Comparison of ENCODE assay signal across 39 cellular contexts in genomic region chr3:128508852-128509251, GRCh38. TPM values are rescaled to one million over a fixed set of nuclear protein-coding genes. Genes with fewer than 3 reads are reported as not detected.
"Had no signal": no experiment of that assay in that cellular context is flagged by ENCODE, and none has a peak within 500 bp of the region (broad histone marks: within the 10 kb centered on the region; RNA-seq: fewer than 3 reads in every experiment).

No MANE protein-coding gene starts in this region.

- ATAC-seq: activated T-helper 17 cell treated with anti-CD3 and anti-CD28 coated beads, Interleukin-2, amount 50 U/mL, for 72 hours; PC-3 had no signal

- H3K9ac ChIP-seq: KMS-11 had no signal

- H3K27ac Mint-ChIP-seq: activated B cell treated with CpG ODN at 0.5 μM for 24 hours; activated CD4-positive, alpha-beta memory T cell treated with anti-CD3 and anti-CD28 coated beads for 36 hours; activated naive CD8-positive, alpha-beta T cell treated with anti-CD3 and anti-CD28 coated beads for 36 hours; activated T-helper 17 cell treated with anti-CD3 and anti-CD28 coated beads, Interleukin-2, amount 50 U/mL, for 72 hours had no signal

- H3K4me3 Mint-ChIP-seq: activated B cell treated with CpG ODN at 0.5 μM for 24 hours; activated CD4-positive, alpha-beta memory T cell treated with anti-CD3 and anti-CD28 coated beads for 36 hours; activated naive CD8-positive, alpha-beta T cell treated with anti-CD3 and anti-CD28 coated beads for 36 hours; activated T-helper 17 cell treated with anti-CD3 and anti-CD28 coated beads, Interleukin-2, amount 50 U/mL, for 72 hours; central memory CD8-positive, alpha-beta T cell had no signal

- DNase-seq: activated B cell treated with CpG ODN at 0.5 μM for 24 hours; activated CD4-positive, alpha-beta memory T cell treated with anti-CD3 and anti-CD28 coated beads for 36 hours; activated CD4-positive, alpha-beta T cell treated with anti-CD3 and anti-CD28 coated beads for 4 hours; activated CD4-positive, alpha-beta T cell treated with anti-CD3 and anti-CD28 coated beads, Interleukin-2, amount 50 U/mL, for 1 hour; activated CD4-positive, CD25-positive, alpha-beta regulatory T cell treated with anti-CD3 and anti-CD28 coated beads, Interleukin-2, amount 50 U/mL, for 72 hours; activated CD8-positive, alpha-beta memory T cell treated with anti-CD3 and anti-CD28 coated beads, Interleukin-2, amount 50 U/mL, for 4 hours; activated effector memory CD4-positive, alpha-beta T cell treated with anti-CD3 and anti-CD28 coated beads, Interleukin-2, amount 50 U/mL, for 16 hours; activated naive CD4-positive, alpha-beta T cell; activated naive CD4-positive, alpha-beta T cell treated with anti-CD3 and anti-CD28 coated beads, Interleukin-2, amount 50 U/mL, for 16 hours; activated naive CD8-positive, alpha-beta T cell treated with anti-CD3 and anti-CD28 coated beads for 36 hours; activated T-cell treated with anti-CD3 and anti-CD28 coated beads for 4 hours; activated T-cell treated with anti-CD3 and anti-CD28 coated beads, Interleukin-2, amount 50 U/mL, for 48 hours; amniotic stem cell; aorta; brain microvascular endothelial cell; MM.1S; MV-4-11; NCI-H1092; NCI-H1436 treated with DMSO at 0.1 percent for 48 hours; NCI-H1694 treated with DMSO at 0.1 percent for 48 hours; NCI-H2029; NCI-H524; NCI-H69; NK-92 treated with Interleukin-12 subunit alpha and Interleukin-12 subunit beta, amount 100 ng/mL, for 24 hours; PC-3; Peyer's patch; Right ventricle myocardium superior; SW 1271; T-helper 1 cell; T-helper 2 cell; T-helper 9 cell had no signal

- H3K36me3 Mint-ChIP-seq: activated CD4-positive, alpha-beta memory T cell treated with anti-CD3 and anti-CD28 coated beads for 36 hours; activated naive CD8-positive, alpha-beta T cell treated with anti-CD3 and anti-CD28 coated beads for 36 hours had no signal

- H3K4me2 ChIP-seq: KMS-11 had no signal

- H3K9me3 ChIP-seq: Peyer's patch had no signal

- H3K4me1 Mint-ChIP-seq: activated B cell treated with CpG ODN at 0.5 μM for 24 hours; activated naive CD8-positive, alpha-beta T cell treated with anti-CD3 and anti-CD28 coated beads for 36 hours; activated T-helper 17 cell treated with anti-CD3 and anti-CD28 coated beads, Interleukin-2, amount 50 U/mL, for 72 hours; central memory CD8-positive, alpha-beta T cell had no signal

- H3K27me3 ChIP-seq: brain microvascular endothelial cell, cardiac muscle cell, Peyer's patch had no signal

- H3K4me1 ChIP-seq: Peyer's patch had no signal

- H3K9me3 Mint-ChIP-seq: central memory CD8-positive, alpha-beta T cell had no signal

- H3K27ac ChIP-seq: brain microvascular endothelial cell, cardiac muscle cell, KMS-11, Peyer's patch, RWPE1, VCaP had no signal

RNA-seq across cellular contexts. Expression of gene GATA2, which starts 15.9 kb away (rescaled TPM):
- total RNA-seq: activated B cell treated with CpG ODN at 0.5 μM for 24 hours; activated CD4-positive, alpha-beta memory T cell treated with anti-CD3 and anti-CD28 coated beads for 36 hours had no signal

RNA-seq across cellular contexts. Expression of gene DNAJB8, which starts 42.2 kb away (rescaled TPM):
- total RNA-seq: activated B cell treated with CpG ODN at 0.5 μM for 24 hours; activated CD4-positive, alpha-beta memory T cell treated with anti-CD3 and anti-CD28 coated beads for 36 hours; activated naive CD8-positive, alpha-beta T cell treated with anti-CD3 and anti-CD28 coated beads for 36 hours; activated T-helper 17 cell treated with anti-CD3 and anti-CD28 coated beads, Interleukin-2, amount 50 U/mL, for 72 hours; aorta; cardiac muscle cell; chondrocyte; LHCN-M2; PC-3; Peyer's patch; Right ventricle myocardium superior had no signal
